Comparison of ENCODE assay signal across 19 cellular contexts in genomic region chr17:68598545-68598961, GRCh38. TPM values are rescaled to one million over a fixed set of nuclear protein-coding genes. Genes with fewer than 3 reads are reported as not detected.
A peak's percentile ranks its signal among the peaks of the same experiment; 100 is the strongest.
DNase-seq lines count a peak whose midpoint lies in the region; ATAC-seq and TF ChIP-seq lines count a peak whose summit lies in the region.
"Had no signal": no experiment of that assay in that cellular context is flagged by ENCODE, and none has a peak within 500 bp of the region (broad histone marks: within the 10 kb centered on the region; RNA-seq: fewer than 3 reads in every experiment).

No MANE protein-coding gene starts in this region.

- H3K9me3 ChIP-seq in heart right ventricle (no peaks in the 10 kb centered on the region), iPS-15b (ENCODE audit: control insufficient read depth, insufficient read depth, low read length) (no peaks in the 10 kb centered on the region), vagina (no peaks in the 10 kb centered on the region)
- H3K9me3 ChIP-seq: neutrophil had no signal

- H3K36me3 Mint-ChIP-seq in neural crest cell (ENCODE audit: low read depth), result no peaks in the 10 kb centered on the region

- no peak for DNase-seq in heart right ventricle
- DNase-seq in cardiac septum (ENCODE audit: low spot score), result no peak
- DNase-seq in neural crest cell (ENCODE audit: low read depth, low spot score), result no peak
- no peak for DNase-seq in vagina (ENCODE audit: extremely low spot score in 2 of 2)
- no peak for DNase-seq in caudate nucleus (lab: John Stamatoyannopoulos, UW)
- no peak for DNase-seq in GM03348 (ENCODE audit: low spot score)
- DNase-seq: activated T-cell treated with anti-CD3 and anti-CD28 coated beads, Interleukin-2, amount 50 U/mL, for 72 hours; Kasumi-1; NCI-H1105; NCI-H524; SHP77 treated with DMSO at 0.1 percent for 48 hours; stimulated activated naive CD8-positive, alpha-beta T cell treated with anti-CD3 and anti-CD28 coated beads, Interleukin-15, amount 100 ng/mL, for 72 hours had no signal

- intact Hi-C loops in heart right ventricle (cut with DNase I) (loop anchor here in 3 of 10 donors (5.0 to 10.0 kb wide), 3 partner anchors 64 to 134 kb away; no protein-coding TSS in a partner anchor), cardiac septum (cut with DNase I) (no loop called here), vagina (cut with DNase I) (no loop called here)

- peaks cover 0 to 81% (median 25%) of the 10 kb centered on the region in 9 donors for H3K4me1 ChIP-seq in heart right ventricle
- H3K4me1 ChIP-seq in iPS-15b (ENCODE audit: control insufficient read depth, insufficient read depth, low read length), result peaks cover 21% of the 10 kb centered on the region
- H3K4me1 ChIP-seq in vagina, result peaks cover 65% of the 10 kb centered on the region

- H3K27ac Mint-ChIP-seq in neural crest cell (ENCODE audit: unreplicated experiment), result no peak overlapping the region
- H3K27ac Mint-ChIP-seq: activated naive CD4-positive, alpha-beta T cell treated with anti-CD3 and anti-CD28 coated beads, Interleukin-2, amount 50 U/mL, for 72 hours; activated T-cell treated with anti-CD3 and anti-CD28 coated beads, Interleukin-2, amount 50 U/mL, for 72 hours; stimulated activated naive CD8-positive, alpha-beta T cell treated with anti-CD3 and anti-CD28 coated beads, Interleukin-15, amount 100 ng/mL, for 72 hours; T-helper 1 cell treated with Interleukin-12 subunit alpha and Interleukin-12 subunit beta and Interleukin-4 antibody, amounts not matched to agents 30 μg/mL and 1 μg/mL, for 36 hours had no signal

- peaks cover 47% of the 10 kb centered on the region for H3K27me3 Mint-ChIP-seq in neural crest cell (ENCODE audit: low read depth)

- ATAC-seq in heart right ventricle (no peak), HG03159 (IDR thresholded peaks at IDR 0.05; ENCODE audit: unreplicated experiment) (no peak)
- ATAC-seq: activated naive CD4-positive, alpha-beta T cell treated with anti-CD3 and anti-CD28 coated beads, Interleukin-2, amount 50 U/mL, for 72 hours; stimulated activated naive CD8-positive, alpha-beta T cell treated with anti-CD3 and anti-CD28 coated beads, Interleukin-15, amount 100 ng/mL, for 72 hours had no signal

- H3K9me3 Mint-ChIP-seq in neural crest cell, result no peaks in the 10 kb centered on the region
- H3K9me3 Mint-ChIP-seq: activated naive CD4-positive, alpha-beta T cell treated with anti-CD3 and anti-CD28 coated beads, Interleukin-2, amount 50 U/mL, for 72 hours; activated T-cell treated with anti-CD3 and anti-CD28 coated beads, Interleukin-2, amount 50 U/mL, for 72 hours; stimulated activated naive CD8-positive, alpha-beta T cell treated with anti-CD3 and anti-CD28 coated beads, Interleukin-15, amount 100 ng/mL, for 72 hours; T-helper 1 cell treated with Interleukin-12 subunit alpha and Interleukin-12 subunit beta and Interleukin-4 antibody, amounts not matched to agents 30 μg/mL and 1 μg/mL, for 36 hours had no signal

- no peak for TF ChIP-seq POLR2A in vagina (IDR thresholded peaks at IDR 0.05)

- H3K36me3 ChIP-seq in heart right ventricle (peaks cover 0 to 8% (median 0%) of the 10 kb centered on the region in 9 donors), iPS-15b (ENCODE audit: control insufficient read depth, insufficient read depth, low read length) (no peaks in the 10 kb centered on the region), vagina (no peaks in the 10 kb centered on the region)
- H3K36me3 ChIP-seq: neutrophil had no signal

- TF ChIP-seq CTCF in heart right ventricle (IDR thresholded peaks at IDR 0.05) (no peak), neural crest cell (conservative IDR thresholded peaks at IDR 0.05) (no peak), vagina (IDR thresholded peaks at IDR 0.05) (no peak)

- peak overlapping the region in 4 of 10 donors; percentile 81 to 96 (median 86) for H3K27ac ChIP-seq in heart right ventricle
- peak overlapping the region; percentile 88 for H3K27ac ChIP-seq in vagina
- H3K27ac ChIP-seq in caudate nucleus (ENCODE audit: low read depth, low read length), result no peak overlapping the region
- H3K27ac ChIP-seq: neutrophil had no signal

- WGBS in heart right ventricle, 2 donors, result 86 to 98% methylated on average over 4 of the region's 4 CpGs

- H3K4me3 ChIP-seq in heart right ventricle (peak overlapping the region in 7 of 10 donors; percentile 64 to 84 (median 76)), iPS-15b (ENCODE audit: low read depth, low read length) (peak overlapping the region; percentile 90), vagina (peak overlapping the region; percentile 74 to 84)

- peak overlapping the region; percentile 95 for H3K9ac ChIP-seq in iPS-15b (ENCODE audit: low read depth, low read length)

- peak overlapping the region; percentile 58 for H3K4me3 Mint-ChIP-seq in neural crest cell
- H3K4me3 Mint-ChIP-seq: activated T-cell treated with anti-CD3 and anti-CD28 coated beads, Interleukin-2, amount 50 U/mL, for 72 hours; stimulated activated naive CD8-positive, alpha-beta T cell treated with anti-CD3 and anti-CD28 coated beads, Interleukin-15, amount 100 ng/mL, for 72 hours; T-helper 1 cell treated with Interleukin-12 subunit alpha and Interleukin-12 subunit beta and Interleukin-4 antibody, amounts not matched to agents 30 μg/mL and 1 μg/mL, for 36 hours had no signal

- peaks cover 18% of the 10 kb centered on the region for H3K4me1 Mint-ChIP-seq in neural crest cell

- H3K27me3 ChIP-seq in heart right ventricle (peaks cover 0 to 41% (median 0%) of the 10 kb centered on the region in 7 donors), iPS-15b (ENCODE audit: control insufficient read depth, insufficient read depth, low read length) (no peaks in the 10 kb centered on the region), vagina (no peaks in the 10 kb centered on the region)

RNA-seq across cellular contexts. Expression of gene FAM20A, which starts 2.6 kb away (rescaled TPM):
- total RNA-seq in heart right ventricle, result 10 to 100 TPM in 1 of 10 donors, 1 to 10 TPM in 9; 3.1 to 18.1 (median 7.7) TPM
- 10 to 100 TPM in 1 of 2 donors, 1 to 10 TPM in 1; 3.1 to 12.4 TPM for polyA plus RNA-seq in heart right ventricle
- total RNA-seq in cardiac septum, result 14.7 TPM
- 0.51 and 0.86 TPM in 2 replicates for total RNA-seq in neural crest cell
- total RNA-seq in vagina, result 16.2 TPM
- total RNA-seq: activated naive CD4-positive, alpha-beta T cell treated with anti-CD3 and anti-CD28 coated beads, Interleukin-2, amount 50 U/mL, for 72 hours; activated T-cell treated with anti-CD3 and anti-CD28 coated beads, Interleukin-2, amount 50 U/mL, for 72 hours; endothelial cell of umbilical vein had no signal
- polyA plus RNA-seq: endothelial cell of umbilical vein, keratinocyte had no signal
